ENCODE assay signal across 8 cellular contexts in genomic region chr11:65888163-65888814, GRCh38. TPM values are rescaled to one million over a fixed set of nuclear protein-coding genes. Genes with fewer than 3 reads are reported as not detected.
DNase-seq lines count a peak whose midpoint lies in the region; ATAC-seq and TF ChIP-seq lines count a peak whose summit lies in the region.

Gene FIBP, minus strand, starts transcription at chr11:65888471. Its CDS starts 53 bp downstream, at chr11:65888418.

- TF ChIP-seq POLR2A in erythroblast (IDR thresholded peaks at IDR 0.05; ENCODE audit: low read length) = peak; percentile 86

- H3K27ac Mint-ChIP-seq in Calu3 (ENCODE audit: unreplicated experiment) = peak within 1 kb of the TSS; percentile 92

- peak; percentile 38 for ATAC-seq in GM21528 (IDR thresholded peaks at IDR 0.05; ENCODE audit: low FRiP score, unreplicated experiment)

- peak within 1 kb of the TSS; percentile 83 for H3K4me3 Mint-ChIP-seq in Calu3 (ENCODE audit: low read depth, unreplicated experiment)

- H3K27ac ChIP-seq in PC-9 = peak within 1 kb of the TSS; percentile 51

- H3K4me1 ChIP-seq in PC-9 (replicated peaks; ENCODE audit: insufficient read depth) (peaks cover 28% of the 10 kb centered on the region), mucosa of stomach (ENCODE audit: control insufficient read depth, insufficient read depth, low read length) (peaks cover 75% of the 10 kb centered on the region)

- peak; percentile 96 for DNase-seq in Calu3
- peak; percentile 94 for DNase-seq in KG1 (lab: John Stamatoyannopoulos, UW)
- DNase-seq in PC-9 = peak; percentile 92 to 97
- DNase-seq in activated T-cell treated with anti-CD3 and anti-CD28 coated beads, Interleukin-2, amount 50 U/mL, for 1 hour = peak; percentile 94
- DNase-seq in erythroblast (lab: John Stamatoyannopoulos, UW) = peak; percentile 98 to 99
- DNase-seq in stimulated activated CD8-positive, alpha-beta memory T cell treated with anti-CD3 and anti-CD28 coated beads, Interleukin-4, amount 100 ng/mL, for 48 hours = peak; percentile 97

- H3K79me2 ChIP-seq in PC-9 (ENCODE audit: low read depth) = peaks cover 36% of the 10 kb centered on the region

- BruUV-seq in Calu3 (replicated peaks; lab: Mats Ljungman, UMichigan) (no TSS peak), PC-9 (replicated peaks; lab: Mats Ljungman, UMichigan) (no TSS peak)

- peaks cover 84% of the 10 kb centered on the region for H3K36me3 Mint-ChIP-seq in Calu3 (ENCODE audit: insufficient read depth, unreplicated experiment)

- H3K4me3 ChIP-seq in PC-9 (peak within 1 kb of the TSS; percentile 80), mucosa of stomach (ENCODE audit: low read length) (peak within 1 kb of the TSS; percentile 90)

- H3K27me3 ChIP-seq in PC-9 (ENCODE audit: insufficient read depth, low read depth) (no peaks in the 10 kb centered on the region), mucosa of stomach (ENCODE audit: control insufficient read depth, insufficient read depth, low read length) (no peaks in the 10 kb centered on the region)

- peak within 1 kb of the TSS; percentile 98 for H3K4me2 ChIP-seq in PC-9

- H3K9me3 ChIP-seq in PC-9 (ENCODE audit: insufficient read depth, low read depth) (no peaks in the 10 kb centered on the region), mucosa of stomach (ENCODE audit: control insufficient read depth, low read length) (no peaks in the 10 kb centered on the region)

- H3K9me3 Mint-ChIP-seq in Calu3 (ENCODE audit: low read depth, unreplicated experiment) = no peaks in the 10 kb centered on the region

- no peaks in the 10 kb centered on the region for H3K27me3 Mint-ChIP-seq in Calu3 (ENCODE audit: unreplicated experiment)

- CTCF ChIA-PET in Calu3 (lab: Charles Lee) (interaction anchor here (0.6 to 3.3 kb wide), 29 partner anchors 9 to 305 kb away, joined by 3 to 37 read pairs (median 4); partner anchors contain the start of genes BANF1, CFL1, FOSL1 and KAT5), PC-9 (lab: Charles Lee) (interaction anchor here (0.6 to 3.2 kb wide), 19 partner anchors 9 to 742 kb away, joined by 3 to 24 read pairs (median 4); partner anchors contain the start of genes MUS81 and SART1)

- no peaks in the 10 kb centered on the region for H3K9me2 ChIP-seq in PC-9 (ENCODE audit: insufficient read depth)

- peak within 1 kb of the TSS; percentile 94 for H2AFZ ChIP-seq in PC-9

- peak within 1 kb of the TSS; percentile 72 for H3K9ac ChIP-seq in mucosa of stomach (ENCODE audit: low read length)

- H3F3A ChIP-seq in PC-9 (ENCODE audit: insufficient read depth, low read depth) = peaks cover 69% of the 10 kb centered on the region

- H3K36me3 ChIP-seq in PC-9 (ENCODE audit: low read depth) (peaks cover 18% of the 10 kb centered on the region; the same call in 1 of the 2 replicates), mucosa of stomach (ENCODE audit: control insufficient read depth, insufficient read depth, low read length) (peaks cover 13% of the 10 kb centered on the region)

- POLR2A ChIA-PET in PC-9 (lab: Charles Lee; ENCODE audit: unreplicated experiment) = interaction anchor here (0.5 to 1.1 kb wide), 18 partner anchors 10 to 1487 kb away, joined by 3 to 29 read pairs (median 6); partner anchors contain the start of genes EIF1AD, FOSL1, KAT5 and MUS81

- peak; percentile 90 for TF ChIP-seq CTCF in Calu3 (IDR thresholded peaks at IDR 0.05; ENCODE audit: unreplicated experiment)
- TF ChIP-seq CTCF in PC-9 (conservative IDR thresholded peaks at IDR 0.05) = peak; percentile 90

- peaks cover 48% of the 10 kb centered on the region for H3K4me1 Mint-ChIP-seq in Calu3 (ENCODE audit: low read depth, unreplicated experiment)

- intact Hi-C loops in Calu3 (cut with micrococcal nuclease; ENCODE audit: unreplicated experiment) = loop anchor here (10.0 kb wide), 1 partner anchor 97 kb away; no protein-coding TSS in a partner anchor
- intact Hi-C loops in PC-9 (cut with micrococcal nuclease; ENCODE audit: unreplicated experiment) = loop anchor here (1.0 to 10.0 kb wide), 7 partner anchors 29 to 251 kb away; partner anchors contain the start of genes C11orf68, DRAP1, SART1 and SIPA1

- 0 out of 2 replicates have a peak, but pooled peaks cover 6% of the 10 kb centered on the region for H4K20me1 ChIP-seq in PC-9 (ENCODE audit: insufficient read depth)

RNA-seq across cellular contexts. Expression of gene FIBP, which starts in this region (rescaled TPM):
- total RNA-seq in Calu3 (2022) = 75.8 and 79.2 TPM in 2 replicates
- 105 and 141 TPM in 2 replicates for total RNA-seq in PC-9 (2021)

Comparison
In these comparisons a context has a peak if more than half of its experiments do, and no peak if none do; other contexts are left out.
1. Peak in every context shown above with its lines: DNase-seq, ATAC-seq, H3K4me3 ChIP-seq and H3K27ac ChIP-seq.